In the genomic region with DNA sequence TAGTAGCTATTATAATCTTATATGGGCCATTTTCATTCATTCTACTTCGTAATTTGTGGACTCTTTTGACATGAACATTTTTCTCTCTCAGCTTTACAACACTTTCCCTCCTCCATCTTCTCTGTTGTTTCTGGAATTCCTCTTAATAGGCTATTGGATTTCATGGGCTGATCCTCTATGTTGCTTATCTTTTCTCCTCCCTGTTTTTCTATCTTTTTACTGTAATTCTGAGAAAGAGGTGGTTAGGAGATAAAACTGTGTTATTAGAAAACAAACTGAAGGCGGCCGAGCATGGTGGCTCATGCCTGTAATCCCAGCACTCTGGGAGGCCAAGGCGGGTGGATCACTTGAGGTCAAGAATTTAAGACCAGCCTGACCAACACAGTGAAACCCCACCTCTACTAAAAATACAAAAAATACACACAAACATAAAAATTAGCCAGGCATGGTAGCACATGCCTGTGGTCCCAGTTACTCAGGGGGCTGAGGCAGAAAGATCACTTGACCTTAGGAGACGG, we compare ENCODE assay signal across 23 cellular contexts.
"Had no signal": no experiment of that assay in that cellular context is flagged by ENCODE, and none has a peak within 500 bp of the region (broad histone marks: within the 10 kb centered on the region; RNA-seq: fewer than 3 reads in every experiment).

No MANE protein-coding gene starts in this region.

- H3K27me3 ChIP-seq: ascending aorta had no signal

- H3K4me2 ChIP-seq: PC-9 had no signal

- H3K4me3 ChIP-seq: ascending aorta, PC-9 had no signal

- H3K27ac Mint-ChIP-seq: activated CD8-positive, alpha-beta T cell treated with anti-CD3 and anti-CD28 coated beads, Interleukin-2, amount 10 ng/mL, durations not matched to agents 7 days and 5 days; activated naive CD8-positive, alpha-beta T cell treated with anti-CD3 and anti-CD28 coated beads, Interleukin-2, amount 10 ng/mL, durations not matched to agents 7 days and 5 days; brain; T-helper 1 cell treated with Interleukin-12 subunit alpha and Interleukin-12 subunit beta and Interleukin-4 antibody, amounts not matched to agents 30 μg/mL and 1 μg/mL, for 36 hours; WTC11 had no signal

- H3K9me3 ChIP-seq: ascending aorta had no signal

- H3K4me1 ChIP-seq: ascending aorta had no signal

- H3K4me3 Mint-ChIP-seq: activated CD8-positive, alpha-beta T cell treated with anti-CD3 and anti-CD28 coated beads, Interleukin-2, amount 10 ng/mL, durations not matched to agents 7 days and 5 days; activated naive CD8-positive, alpha-beta T cell treated with anti-CD3 and anti-CD28 coated beads, Interleukin-2, amount 10 ng/mL, durations not matched to agents 7 days and 5 days; brain; T-helper 1 cell treated with Interleukin-12 subunit alpha and Interleukin-12 subunit beta and Interleukin-4 antibody, amounts not matched to agents 30 μg/mL and 1 μg/mL, for 36 hours; WTC11 had no signal

- H2AFZ ChIP-seq: PC-9 had no signal

- H3K27me3 Mint-ChIP-seq: brain had no signal

- H3K36me3 Mint-ChIP-seq: activated naive CD8-positive, alpha-beta T cell treated with anti-CD3 and anti-CD28 coated beads, Interleukin-2, amount 10 ng/mL, durations not matched to agents 7 days and 5 days had no signal

- H3K4me1 Mint-ChIP-seq: activated naive CD8-positive, alpha-beta T cell treated with anti-CD3 and anti-CD28 coated beads, Interleukin-2, amount 10 ng/mL, durations not matched to agents 7 days and 5 days; brain; WTC11 had no signal

- H3K9me3 Mint-ChIP-seq: activated naive CD8-positive, alpha-beta T cell treated with anti-CD3 and anti-CD28 coated beads, Interleukin-2, amount 10 ng/mL, durations not matched to agents 7 days and 5 days; brain; T-helper 1 cell treated with Interleukin-12 subunit alpha and Interleukin-12 subunit beta and Interleukin-4 antibody, amounts not matched to agents 30 μg/mL and 1 μg/mL, for 36 hours had no signal

- DNase-seq: activated CD4-positive, alpha-beta T cell treated with anti-CD3 and anti-CD28 coated beads for 48 hours; activated CD4-positive, alpha-beta T cell treated with anti-CD3 and anti-CD28 coated beads, Interleukin-2, amount 50 U/mL, for 4 hours; activated CD4-positive, CD25-positive, alpha-beta regulatory T cell treated with anti-CD3 and anti-CD28 coated beads, Interleukin-2, amount 50 U/mL, for 72 hours; activated CD8-positive, alpha-beta memory T cell treated with anti-CD3 and anti-CD28 coated beads, Interleukin-2, amount 50 U/mL, for 48 hours; activated CD8-positive, alpha-beta T cell treated with anti-CD3 and anti-CD28 coated beads, Interleukin-2, amount 10 ng/mL, durations not matched to agents 7 days and 5 days; activated naive CD4-positive, alpha-beta T cell treated with anti-CD3 and anti-CD28 coated beads, Interleukin-2, amount 50 U/mL, for 16 hours; activated naive CD8-positive, alpha-beta T cell treated with anti-CD3 and anti-CD28 coated beads, Interleukin-2, amount 10 ng/mL, durations not matched to agents 7 days and 5 days; activated T-cell treated with anti-CD3 and anti-CD28 coated beads, Interleukin-2, amount 50 U/mL, for 1 hour; amniotic stem cell; Karpas-422; MM.1S; NCI-H1105; NCI-H1436; NCI-H1694 treated with DMSO at 0.1 percent for 48 hours; NCI-H2029 treated with DMSO at 0.1 percent for 48 hours; NCI-H510A treated with DMSO at 0.1 percent for 48 hours; NCI-H69; PC-9; SHP77 treated with DMSO at 0.1 percent for 48 hours had no signal

- H3K27ac ChIP-seq: ascending aorta, PC-9 had no signal

- ATAC-seq: activated CD8-positive, alpha-beta T cell treated with anti-CD3 and anti-CD28 coated beads, Interleukin-2, amount 10 ng/mL, durations not matched to agents 7 days and 5 days; WTC11 had no signal
